1 cellular context compared by ENCODE assay signal in the genomic region with DNA sequence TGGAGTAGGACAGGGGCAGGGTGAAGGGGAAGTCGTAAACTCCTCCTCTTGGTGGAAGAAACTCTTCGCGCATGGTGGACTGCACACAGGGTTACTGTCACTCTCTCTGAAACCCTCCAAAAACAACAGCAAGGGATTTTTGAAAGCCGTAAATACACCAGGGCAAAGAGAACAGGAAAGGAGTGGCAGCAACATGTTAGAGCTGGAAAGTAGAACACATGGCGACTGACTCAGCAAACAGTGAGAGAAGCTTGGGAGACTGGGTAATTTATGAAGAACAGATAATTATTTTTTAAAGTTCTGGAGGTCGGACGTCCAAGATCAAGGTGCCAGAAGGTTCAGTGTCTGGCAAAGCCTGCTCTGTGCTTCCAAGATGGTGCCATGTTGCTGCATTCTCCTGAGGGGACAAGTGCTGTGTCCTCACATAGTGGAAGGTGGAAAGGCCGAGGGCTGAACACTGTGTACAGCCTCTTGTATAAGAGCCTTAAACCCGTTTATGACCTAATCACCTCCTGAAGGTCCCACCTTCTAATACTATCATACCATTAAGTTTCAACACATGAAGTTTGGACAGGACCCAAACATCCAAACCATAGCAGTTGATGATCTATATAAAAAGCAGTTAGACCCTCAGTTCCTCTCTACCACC.
TF ChIP-seq lines count a peak whose summit lies in the region.

No MANE protein-coding gene starts in this region.

TF ChIP-seq in GM23338, 12 proteins besides CTCF, POLR2A, EP300 and RAD21:
- TF ChIP-seq ZNF331 (CRISPR knock-in tag; IDR thresholded peaks at IDR 0.05; ENCODE audit: low read depth) (no peak), EZH2 (IDR thresholded peaks at IDR 0.05; ENCODE audit: low read depth, unreplicated experiment) (no peak), NANOG (IDR thresholded peaks at IDR 0.05; ENCODE audit: borderline replicate concordance) (no peak), STAT1 (IDR thresholded peaks at IDR 0.05; ENCODE audit: unreplicated experiment) (no peak), POLR2AphosphoS5 (IDR thresholded peaks at IDR 0.05; ENCODE audit: low read depth) (no peak), JUNB (IDR thresholded peaks at IDR 0.05; ENCODE audit: unreplicated experiment) (no peak), CREB1 (CRISPR knock-in tag; IDR thresholded peaks at IDR 0.05; ENCODE audit: low read depth) (no peak)
- TF ChIP-seq, protein P1, sequence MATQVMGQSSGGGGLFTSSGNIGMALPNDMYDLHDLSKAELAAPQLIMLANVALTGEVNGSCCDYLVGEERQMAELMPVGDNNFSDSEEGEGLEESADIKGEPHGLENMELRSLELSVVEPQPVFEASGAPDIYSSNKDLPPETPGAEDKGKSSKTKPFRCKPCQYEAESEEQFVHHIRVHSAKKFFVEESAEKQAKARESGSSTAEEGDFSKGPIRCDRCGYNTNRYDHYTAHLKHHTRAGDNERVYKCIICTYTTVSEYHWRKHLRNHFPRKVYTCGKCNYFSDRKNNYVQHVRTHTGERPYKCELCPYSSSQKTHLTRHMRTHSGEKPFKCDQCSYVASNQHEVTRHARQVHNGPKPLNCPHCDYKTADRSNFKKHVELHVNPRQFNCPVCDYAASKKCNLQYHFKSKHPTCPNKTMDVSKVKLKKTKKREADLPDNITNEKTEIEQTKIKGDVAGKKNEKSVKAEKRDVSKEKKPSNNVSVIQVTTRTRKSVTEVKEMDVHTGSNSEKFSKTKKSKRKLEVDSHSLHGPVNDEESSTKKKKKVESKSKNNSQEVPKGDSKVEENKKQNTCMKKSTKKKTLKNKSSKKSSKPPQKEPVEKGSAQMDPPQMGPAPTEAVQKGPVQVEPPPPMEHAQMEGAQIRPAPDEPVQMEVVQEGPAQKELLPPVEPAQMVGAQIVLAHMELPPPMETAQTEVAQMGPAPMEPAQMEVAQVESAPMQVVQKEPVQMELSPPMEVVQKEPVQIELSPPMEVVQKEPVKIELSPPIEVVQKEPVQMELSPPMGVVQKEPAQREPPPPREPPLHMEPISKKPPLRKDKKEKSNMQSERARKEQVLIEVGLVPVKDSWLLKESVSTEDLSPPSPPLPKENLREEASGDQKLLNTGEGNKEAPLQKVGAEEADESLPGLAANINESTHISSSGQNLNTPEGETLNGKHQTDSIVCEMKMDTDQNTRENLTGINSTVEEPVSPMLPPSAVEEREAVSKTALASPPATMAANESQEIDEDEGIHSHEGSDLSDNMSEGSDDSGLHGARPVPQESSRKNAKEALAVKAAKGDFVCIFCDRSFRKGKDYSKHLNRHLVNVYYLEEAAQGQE (IDR thresholded peaks at IDR 0.05; ENCODE audit: unreplicated experiment) = no peak
- TF ChIP-seq, protein P2, sequence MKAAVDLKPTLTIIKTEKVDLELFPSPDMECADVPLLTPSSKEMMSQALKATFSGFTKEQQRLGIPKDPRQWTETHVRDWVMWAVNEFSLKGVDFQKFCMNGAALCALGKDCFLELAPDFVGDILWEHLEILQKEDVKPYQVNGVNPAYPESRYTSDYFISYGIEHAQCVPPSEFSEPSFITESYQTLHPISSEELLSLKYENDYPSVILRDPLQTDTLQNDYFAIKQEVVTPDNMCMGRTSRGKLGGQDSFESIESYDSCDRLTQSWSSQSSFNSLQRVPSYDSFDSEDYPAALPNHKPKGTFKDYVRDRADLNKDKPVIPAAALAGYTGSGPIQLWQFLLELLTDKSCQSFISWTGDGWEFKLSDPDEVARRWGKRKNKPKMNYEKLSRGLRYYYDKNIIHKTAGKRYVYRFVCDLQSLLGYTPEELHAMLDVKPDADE (IDR thresholded peaks at IDR 0.05) = no peak
